In the genomic region with DNA sequence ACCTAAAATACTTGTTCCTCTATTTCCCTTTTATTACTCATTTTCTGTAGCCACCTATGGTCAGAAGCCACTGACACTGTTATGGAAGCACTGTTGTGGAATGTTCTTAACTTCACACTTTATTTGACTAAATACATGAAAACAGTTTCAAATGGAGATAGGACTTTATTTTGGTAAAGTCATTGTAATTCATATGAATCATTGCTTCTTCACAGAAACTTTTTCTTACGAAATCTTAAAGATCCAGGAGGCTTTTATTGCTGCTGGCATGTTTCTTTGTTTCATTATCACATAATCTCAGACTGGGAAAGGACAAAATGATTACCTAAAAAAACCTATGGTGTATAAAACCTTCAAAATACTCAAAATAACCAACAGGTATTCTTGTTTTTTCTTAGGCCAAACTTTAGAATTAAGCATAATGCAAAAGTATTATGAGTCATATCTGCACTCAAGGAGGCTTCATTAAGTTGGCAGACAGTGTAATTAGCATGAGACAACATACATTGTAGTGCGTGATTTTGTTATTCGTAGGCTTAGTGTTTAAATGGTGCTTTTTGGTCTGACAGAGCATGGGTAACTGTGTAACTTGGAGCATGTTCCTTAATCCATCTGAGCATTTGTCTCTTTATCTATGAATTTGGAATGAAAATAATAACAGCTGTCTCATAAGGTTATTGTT, we compare ENCODE assay signal across 1 cellular context.
TF ChIP-seq lines count a peak whose summit lies in the region.

No MANE protein-coding gene starts in this region.

TF ChIP-seq in IMR-90, 13 proteins besides CTCF, POLR2A, EP300 and RAD21 (continued from another document):
- TF ChIP-seq, protein P1, sequence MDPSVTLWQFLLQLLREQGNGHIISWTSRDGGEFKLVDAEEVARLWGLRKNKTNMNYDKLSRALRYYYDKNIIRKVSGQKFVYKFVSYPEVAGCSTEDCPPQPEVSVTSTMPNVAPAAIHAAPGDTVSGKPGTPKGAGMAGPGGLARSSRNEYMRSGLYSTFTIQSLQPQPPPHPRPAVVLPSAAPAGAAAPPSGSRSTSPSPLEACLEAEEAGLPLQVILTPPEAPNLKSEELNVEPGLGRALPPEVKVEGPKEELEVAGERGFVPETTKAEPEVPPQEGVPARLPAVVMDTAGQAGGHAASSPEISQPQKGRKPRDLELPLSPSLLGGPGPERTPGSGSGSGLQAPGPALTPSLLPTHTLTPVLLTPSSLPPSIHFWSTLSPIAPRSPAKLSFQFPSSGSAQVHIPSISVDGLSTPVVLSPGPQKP (IDR thresholded peaks at IDR 0.05; ENCODE audit: borderline replicate concordance, low read depth, low read length): no peak
- no peak for TF ChIP-seq MAZ (IDR thresholded peaks at IDR 0.05; ENCODE audit: borderline replicate concordance, low read depth, low read length)
- no peak for TF ChIP-seq SMC3 (IDR thresholded peaks at IDR 0.05; ENCODE audit: low read depth, low read length)
- TF ChIP-seq, protein P2, sequence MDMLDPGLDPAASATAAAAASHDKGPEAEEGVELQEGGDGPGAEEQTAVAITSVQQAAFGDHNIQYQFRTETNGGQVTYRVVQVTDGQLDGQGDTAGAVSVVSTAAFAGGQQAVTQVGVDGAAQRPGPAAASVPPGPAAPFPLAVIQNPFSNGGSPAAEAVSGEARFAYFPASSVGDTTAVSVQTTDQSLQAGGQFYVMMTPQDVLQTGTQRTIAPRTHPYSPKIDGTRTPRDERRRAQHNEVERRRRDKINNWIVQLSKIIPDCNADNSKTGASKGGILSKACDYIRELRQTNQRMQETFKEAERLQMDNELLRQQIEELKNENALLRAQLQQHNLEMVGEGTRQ (IDR thresholded peaks at IDR 0.05; ENCODE audit: low read depth, low read length): no peak
- no peak for TF ChIP-seq CHD1 (IDR thresholded peaks at IDR 0.05; ENCODE audit: low read depth, low read length)
- no peak for TF ChIP-seq CEBPB (IDR thresholded peaks at IDR 0.05; ENCODE audit: low read depth, low read length)
- TF ChIP-seq BHLHE40 (IDR thresholded peaks at IDR 0.05; ENCODE audit: low read depth, low read length): no peak
- no peak for TF ChIP-seq NFE2L2 (IDR thresholded peaks at IDR 0.05; ENCODE audit: low read depth, low read length)
